Comparison of ENCODE assay signal across 20 cellular contexts in the genomic region with DNA sequence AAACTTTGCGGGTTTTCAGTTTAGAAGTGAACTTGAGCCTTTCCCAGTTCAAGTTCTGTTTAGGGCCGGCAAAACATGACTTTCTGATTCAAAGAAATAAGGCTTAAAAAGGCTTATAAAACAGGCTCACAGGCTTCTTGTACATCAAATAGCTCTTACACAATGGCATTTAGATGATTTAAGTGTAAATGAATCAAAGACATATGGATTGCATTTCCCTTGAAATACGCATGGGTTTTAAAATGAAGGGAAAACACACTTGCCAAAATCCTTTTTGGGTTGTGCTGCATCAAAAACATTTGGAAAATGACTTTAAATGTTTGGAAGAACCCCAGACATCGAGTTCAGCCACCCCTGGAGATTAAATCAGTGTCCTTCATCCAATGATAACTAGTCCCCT.
"Had no signal": no experiment of that assay in that cellular context is flagged by ENCODE, and none has a peak within 500 bp of the region (broad histone marks: within the 10 kb centered on the region; RNA-seq: fewer than 3 reads in every experiment).

No MANE protein-coding gene starts in this region.

- DNase-seq: activated B cell treated with CpG ODN at 0.5 μM for 24 hours; activated CD4-positive, alpha-beta T cell treated with anti-CD3 and anti-CD28 coated beads for 36 hours; activated CD8-positive, alpha-beta memory T cell treated with anti-CD3 and anti-CD28 coated beads, Interleukin-2, amount 10 ng/mL, durations not matched to agents 7 days and 5 days; activated CD8-positive, alpha-beta T cell treated with anti-CD3 and anti-CD28 coated beads, Interleukin-2, amount 10 ng/mL, durations not matched to agents 7 days and 5 days; activated naive CD8-positive, alpha-beta T cell treated with anti-CD3 and anti-CD28 coated beads, Interleukin-2, amount 50 U/mL, for 24 hours; activated T-cell treated with anti-CD3 and anti-CD28 coated beads, Interleukin-2, amount 50 U/mL, for 48 hours; effector memory CD8-positive, alpha-beta T cell; erythroblast; left ventricle myocardium inferior; nephron progenitor cell; pancreas; retina; stimulated activated CD4-positive, alpha-beta T cell treated with anti-CD3 and anti-CD28 coated beads, Interleukin-4, amount 100 ng/mL, for 24 hours; thyroid gland; upper lobe of left lung had no signal

- H3K36me3 ChIP-seq: left ventricle myocardium inferior, pancreas, prostate gland, thyroid gland, upper lobe of left lung, vagina had no signal

- H3K27ac ChIP-seq: left ventricle myocardium inferior, pancreas, prostate gland, skin epidermis, thyroid gland, upper lobe of left lung, vagina had no signal

- H3K4me1 ChIP-seq: left ventricle myocardium inferior, pancreas, prostate gland, thyroid gland, upper lobe of left lung, vagina had no signal

- H3K27me3 ChIP-seq: pancreas, thyroid gland, upper lobe of left lung, vagina had no signal

- ATAC-seq: activated CD4-positive, alpha-beta T cell treated with anti-CD3 and anti-CD28 coated beads for 36 hours; activated CD8-positive, alpha-beta memory T cell treated with anti-CD3 and anti-CD28 coated beads, Interleukin-2, amount 10 ng/mL, durations not matched to agents 7 days and 5 days; activated CD8-positive, alpha-beta T cell treated with anti-CD3 and anti-CD28 coated beads, Interleukin-2, amount 10 ng/mL, durations not matched to agents 7 days and 5 days; activated naive CD8-positive, alpha-beta T cell treated with anti-CD3 and anti-CD28 coated beads, Interleukin-2, amount 50 U/mL, for 24 hours; effector memory CD8-positive, alpha-beta T cell; pancreas; sciatic nerve; stimulated activated effector memory CD8-positive, alpha-beta T cell treated with anti-CD3 and anti-CD28 coated beads, Interleukin-12 subunit alpha, Interleukin-12 subunit beta, amount 100 ng/mL, for 72 hours had no signal

- H3K9me3 ChIP-seq: left ventricle myocardium inferior, pancreas, prostate gland, thyroid gland, upper lobe of left lung, vagina had no signal

- H3K4me3 ChIP-seq: left ventricle myocardium inferior, pancreas, prostate gland, skin epidermis, thyroid gland, upper lobe of left lung, vagina had no signal
